Comparison of ENCODE assay signal across 1 cellular context in genomic region chr1:150536836-150537731, GRCh38.
TF ChIP-seq lines count a peak whose summit lies in the region.

No MANE protein-coding gene starts in this region.

TF ChIP-seq in H1, 55 proteins besides CTCF, POLR2A, EP300 and RAD21:
- no peak for TF ChIP-seq ZNF274 (IDR thresholded peaks at IDR 0.05; ENCODE audit: borderline replicate concordance, extremely low read depth, low read length)
- TF ChIP-seq NRF1 (IDR thresholded peaks at IDR 0.05; ENCODE audit: low read depth, low read length): no peak
- TF ChIP-seq TAF1 (IDR thresholded peaks at IDR 0.05; ENCODE audit: low read depth, low read length): no peak
- no peak for TF ChIP-seq KDM5A (IDR thresholded peaks at IDR 0.05; ENCODE audit: low read length)
- no peak for TF ChIP-seq RXRA (IDR thresholded peaks at IDR 0.05; ENCODE audit: insufficient read depth, low read depth, low read length)
- no peak for TF ChIP-seq ASH2L (IDR thresholded peaks at IDR 0.05; ENCODE audit: low read length)
- TF ChIP-seq MAFK (IDR thresholded peaks at IDR 0.05; ENCODE audit: low read depth, low read length): no peak
- no peak for TF ChIP-seq GTF2F1 (IDR thresholded peaks at IDR 0.05; ENCODE audit: borderline replicate concordance, low read depth, low read length)
- TF ChIP-seq SP4 (IDR thresholded peaks at IDR 0.05; ENCODE audit: low read length): no peak
- TF ChIP-seq CBX5 (IDR thresholded peaks at IDR 0.05; ENCODE audit: low read depth, low read length): no peak
- no peak for TF ChIP-seq FOSL1 (IDR thresholded peaks at IDR 0.05; ENCODE audit: insufficient read depth, low read depth, low read length)
- TF ChIP-seq KDM4A (IDR thresholded peaks at IDR 0.05; ENCODE audit: low read depth, low read length, severe bottlenecking): no peak
- no peak for TF ChIP-seq CHD1 (IDR thresholded peaks at IDR 0.05; ENCODE audit: low read depth, low read length)
- TF ChIP-seq MAX (IDR thresholded peaks at IDR 0.05): no peak
- no peak for TF ChIP-seq EGR1 (IDR thresholded peaks at IDR 0.05; ENCODE audit: borderline replicate concordance, low read depth, low read length)
- TF ChIP-seq SRF (IDR thresholded peaks at IDR 0.05; ENCODE audit: low read depth, low read length): no peak
- no peak for TF ChIP-seq ATF2 (IDR thresholded peaks at IDR 0.05; ENCODE audit: low read length)
- TF ChIP-seq HDAC6 (IDR thresholded peaks at IDR 0.05; ENCODE audit: low read depth, low read length): no peak
- no peak for TF ChIP-seq SIN3A (conservative IDR thresholded peaks at IDR 0.05 in 1 of 2, IDR thresholded peaks at IDR 0.05 in 1 of 2; ENCODE audit: low read depth in 1 of 2, low read length in 2 of 2)
